Comparison of ENCODE assay signal across 9 cellular contexts in genomic region chr2:177165103-177165583, GRCh38. TPM values are rescaled to one million over a fixed set of nuclear protein-coding genes. Genes with fewer than 3 reads are reported as not detected.
DNase-seq lines count a peak whose midpoint lies in the region; ATAC-seq and TF ChIP-seq lines count a peak whose summit lies in the region.
"Had no signal": no experiment of that assay in that cellular context is flagged by ENCODE, and none has a peak within 500 bp of the region (broad histone marks: within the 10 kb centered on the region; RNA-seq: fewer than 3 reads in every experiment).

No MANE protein-coding gene starts in this region.

- no peak overlapping the region for H3K4me3 Mint-ChIP-seq in stimulated activated naive CD8-positive, alpha-beta T cell treated with anti-CD3 and anti-CD28 coated beads, Interleukin-15, amount 100 ng/mL, for 72 hours
- H3K4me3 Mint-ChIP-seq in neural progenitor cell = no peak overlapping the region

- H3K27ac Mint-ChIP-seq in stimulated activated naive CD8-positive, alpha-beta T cell treated with anti-CD3 and anti-CD28 coated beads, Interleukin-15, amount 100 ng/mL, for 72 hours = no peak overlapping the region
- no peak overlapping the region for H3K27ac Mint-ChIP-seq in neural progenitor cell
- H3K27ac Mint-ChIP-seq: dendritic cell treated with granulocyte-macrophage colony-stimulating factor and Interleukin-4, amounts not matched to agents 40 ng/mL and 50 ng/mL, for 4 days had no signal

- H3K27me3 Mint-ChIP-seq in stimulated activated naive CD8-positive, alpha-beta T cell treated with anti-CD3 and anti-CD28 coated beads, Interleukin-15, amount 100 ng/mL, for 72 hours = no peaks in the 10 kb centered on the region
- H3K27me3 Mint-ChIP-seq in neural progenitor cell (ENCODE audit: insufficient read depth, low read depth) = peaks cover 2% of the 10 kb centered on the region
- H3K27me3 Mint-ChIP-seq: dendritic cell treated with granulocyte-macrophage colony-stimulating factor and Interleukin-4, amounts not matched to agents 40 ng/mL and 50 ng/mL, for 4 days had no signal

- H3K79me2 ChIP-seq in PC-3 (ENCODE audit: low read length) = no peaks in the 10 kb centered on the region
- H3K79me2 ChIP-seq in neural progenitor cell (ENCODE audit: low read depth) = no peaks in the 10 kb centered on the region

- peak; percentile 12 for DNase-seq in stimulated activated naive CD8-positive, alpha-beta T cell treated with anti-CD3 and anti-CD28 coated beads, Interleukin-15, Interleukin-2, amounts not matched to agents 100 U/mL and 50 U/mL, for 24 hours
- DNase-seq in stimulated activated naive CD8-positive, alpha-beta T cell treated with anti-CD3 and anti-CD28 coated beads, Interleukin-15, amount 100 ng/mL, for 72 hours = no peak
- DNase-seq in PC-3 (peak; percentile 33), neural progenitor cell (ENCODE audit: low spot score) (no peak), lower leg skin (ENCODE audit: low spot score in 2 of 2) (no peak)
- DNase-seq in stimulated activated CD4-positive, alpha-beta T cell treated with anti-CD3 and anti-CD28 coated beads, Interleukin-2, amount 100 ng/mL, for 48 hours = no peak
- no peak for DNase-seq in stimulated activated CD4-positive, alpha-beta T cell treated with anti-CD3 and anti-CD28 coated beads, Interleukin-2, amount 100 ng/mL, for 24 hours

- no peaks in the 10 kb centered on the region for H3K36me3 ChIP-seq in PC-3 (ENCODE audit: low read depth, low read length)
- no peaks in the 10 kb centered on the region for H3K36me3 ChIP-seq in esophagus (ENCODE audit: control insufficient read depth in 2 of 2, insufficient read depth in 2 of 2, low read length in 1 of 2)
- no peaks in the 10 kb centered on the region for H3K36me3 ChIP-seq in neural progenitor cell

- ATAC-seq in stimulated activated naive CD8-positive, alpha-beta T cell treated with anti-CD3 and anti-CD28 coated beads, Interleukin-15, Interleukin-2, amounts not matched to agents 100 U/mL and 50 U/mL, for 24 hours = no peak
- no peak for ATAC-seq in stimulated activated naive CD8-positive, alpha-beta T cell treated with anti-CD3 and anti-CD28 coated beads, Interleukin-15, amount 100 ng/mL, for 72 hours
- ATAC-seq in PC-3 = peak; percentile 57

- H3F3A ChIP-seq in PC-3 (ENCODE audit: low read length, unreplicated experiment) = no peaks in the 10 kb centered on the region
- H3F3A ChIP-seq in neural progenitor cell (ENCODE audit: low read depth) = peaks cover 4% of the 10 kb centered on the region

- H3K27ac ChIP-seq in PC-3 (ENCODE audit: low read length) (no peak overlapping the region), esophagus (ENCODE audit: low read depth in 2 of 2, low read length in 1 of 2) (peak overlapping the region; percentile 93 to 94), neural progenitor cell (no peak overlapping the region)

- H4K20me1 ChIP-seq in PC-3 (ENCODE audit: low read length) (no peaks in the 10 kb centered on the region), neural progenitor cell (ENCODE audit: low read depth) (no peaks in the 10 kb centered on the region)

- H3K36me3 Mint-ChIP-seq in neural progenitor cell = no peaks in the 10 kb centered on the region

- H3K4me1 ChIP-seq in PC-3 (ENCODE audit: insufficient read depth, low read length) = peaks cover 42% of the 10 kb centered on the region
- H3K4me1 ChIP-seq in esophagus (ENCODE audit: control insufficient read depth in 2 of 2, insufficient read depth in 2 of 2, low read length in 1 of 2) = peaks cover 0 to 3% of the 10 kb centered on the region in 2 donors
- peaks cover 7% of the 10 kb centered on the region for H3K4me1 ChIP-seq in neural progenitor cell

- WGBS in esophagus, 2 donors = 10 to 12% methylated on average over 8 of the region's 8 CpGs
- WGBS in lower leg skin, 2 donors = 4% methylated on average over 8 of the region's 8 CpGs

- no peaks in the 10 kb centered on the region for H3K9me3 Mint-ChIP-seq in stimulated activated naive CD8-positive, alpha-beta T cell treated with anti-CD3 and anti-CD28 coated beads, Interleukin-15, amount 100 ng/mL, for 72 hours
- no peaks in the 10 kb centered on the region for H3K9me3 Mint-ChIP-seq in neural progenitor cell
- H3K9me3 Mint-ChIP-seq: dendritic cell treated with granulocyte-macrophage colony-stimulating factor and Interleukin-4, amounts not matched to agents 40 ng/mL and 50 ng/mL, for 4 days had no signal

- H3K27me3 ChIP-seq in PC-3 (ENCODE audit: low read length) (no peaks in the 10 kb centered on the region), esophagus (ENCODE audit: control insufficient read depth in 1 of 2, insufficient read depth in 2 of 2, low read length in 2 of 2) (no peaks in the 10 kb centered on the region), neural progenitor cell (peaks cover 11% of the 10 kb centered on the region)

- peaks cover 39% of the 10 kb centered on the region for H3K4me1 Mint-ChIP-seq in stimulated activated naive CD8-positive, alpha-beta T cell treated with anti-CD3 and anti-CD28 coated beads, Interleukin-15, amount 100 ng/mL, for 72 hours
- peaks cover 30% of the 10 kb centered on the region for H3K4me1 Mint-ChIP-seq in neural progenitor cell

- POLR2A ChIA-PET in PC-3 (lab: Charles Lee; ENCODE audit: unreplicated experiment) = interaction anchor here (0.6 to 0.9 kb wide), 3 partner anchors 60 to 99 kb away, joined by 3 to 5 read pairs (median 4); partner anchors contain the start of gene NFE2L2

- BruUV-seq in PC-3 (replicated peaks; lab: Mats Ljungman, UMichigan) = TSS peak; percentile 46

- no peaks in the 10 kb centered on the region for H3K9me2 ChIP-seq in PC-3 (replicated peaks; ENCODE audit: low read length)

- TF ChIP-seq CTCF in PC-3 (conservative IDR thresholded peaks at IDR 0.05; ENCODE audit: low read depth, low read length) = no peak
- TF ChIP-seq CTCF in neural progenitor cell (IDR thresholded peaks at IDR 0.05) = no peak
- TF ChIP-seq CTCF in lower leg skin (IDR thresholded peaks at IDR 0.05) = no peak

- CTCF ChIA-PET in PC-3 (lab: Charles Lee) = interaction anchor here (0.5 to 2.2 kb wide), 12 partner anchors 8 to 577 kb away, joined by 3 to 16 read pairs (median 8); partner anchors contain the start of gene NFE2L2

- H3K9ac ChIP-seq in PC-3 (ENCODE audit: low read length) (peak overlapping the region; percentile 38), neural progenitor cell (no peak overlapping the region)

- no peak for TF ChIP-seq POLR2A in lower leg skin (IDR thresholded peaks at IDR 0.05)

- peak overlapping the region; percentile 79 for H2AFZ ChIP-seq in PC-3 (ENCODE audit: low read length)
- H2AFZ ChIP-seq in neural progenitor cell (replicated peaks) = peak overlapping the region; percentile 93

- H3K4me3 ChIP-seq in PC-3 (ENCODE audit: low read length) (peak overlapping the region; percentile 63), esophagus (ENCODE audit: low read depth in 1 of 2, low read length in 2 of 2) (peak overlapping the region; percentile 36 to 55), neural progenitor cell (no peak overlapping the region), lower leg skin (ENCODE audit: low read depth, poor library complexity, severe bottlenecking) (no peak overlapping the region)

- H3K9me3 ChIP-seq in PC-3 (ENCODE audit: low read length) (no peaks in the 10 kb centered on the region), esophagus (ENCODE audit: control insufficient read depth in 2 of 2, insufficient read depth in 1 of 2, low read depth in 1 of 2, low read length in 1 of 2) (no peaks in the 10 kb centered on the region), neural progenitor cell (ENCODE audit: low read depth) (no peaks in the 10 kb centered on the region)

- H3K4me2 ChIP-seq in PC-3 (ENCODE audit: low read length) = peak overlapping the region; percentile 81
- H3K4me2 ChIP-seq in neural progenitor cell = peak overlapping the region; percentile 64

- intact Hi-C loops in PC-3 (cut with micrococcal nuclease) (loop anchor here (5.0 kb wide), 1 partner anchor 232 kb away; no protein-coding TSS in a partner anchor), lower leg skin (cut with DNase I; ENCODE audit: low total_unique reads) (loop anchor here (10.0 kb wide), 1 partner anchor 250 kb away; no protein-coding TSS in a partner anchor)

RNA-seq across cellular contexts. Expression of gene HNRNPA3, which starts 47.5 kb away (rescaled TPM):
- 50.3 and 90.2 TPM in 2 replicates for total RNA-seq in PC-3 (2014; rRNA removed)
- polyA plus RNA-seq in esophagus = 100 to 1,000 TPM; 202 to 240 TPM
- total RNA-seq in neural progenitor cell (ENCODE audit: low replicate concordance) = 85.0 and 107 TPM in 2 replicates
- 10 to 100 TPM; 32.6 to 55.9 (median 47.4) TPM for total RNA-seq in lower leg skin

Comparison
In these comparisons a context has a peak if more than half of its experiments do, and no peak if none do; other contexts are left out.
1. DNase-seq: peak in stimulated activated naive CD8-positive, alpha-beta T cell treated with anti-CD3 and anti-CD28 coated beads, Interleukin-15, Interleukin-2, amounts not matched to agents 100 U/mL and 50 U/mL, for 24 hours (single experiment) and PC-3 (single experiment); none in stimulated activated naive CD8-positive, alpha-beta T cell treated with anti-CD3 and anti-CD28 coated beads, Interleukin-15, amount 100 ng/mL, for 72 hours (0 of 2), neural progenitor cell (single experiment), stimulated activated CD4-positive, alpha-beta T cell treated with anti-CD3 and anti-CD28 coated beads, Interleukin-2, amount 100 ng/mL, for 48 hours (0 of 2), lower leg skin (0 of 2) and stimulated activated CD4-positive, alpha-beta T cell treated with anti-CD3 and anti-CD28 coated beads, Interleukin-2, amount 100 ng/mL, for 24 hours (0 of 2).
2. H3K27ac ChIP-seq: peak in esophagus (2 of 2); none in PC-3 (single experiment) and neural progenitor cell (single experiment).
3. H3K4me3 ChIP-seq: peak in PC-3 (single experiment) and esophagus (2 of 2); none in neural progenitor cell (single experiment) and lower leg skin (single experiment).